In genomic region chr3:179073816-179074215, GRCh38 we compare ENCODE assay signal across 20 cellular contexts. TPM values are rescaled to one million over a fixed set of nuclear protein-coding genes. Genes with fewer than 3 reads are reported as not detected.
A peak's percentile ranks its signal among the peaks of the same experiment; 100 is the strongest.
DNase-seq lines count a peak whose midpoint lies in the region; ATAC-seq, FAIRE-seq and TF ChIP-seq lines count a peak whose summit lies in the region.
"Had no signal": no experiment of that assay in that cellular context is flagged by ENCODE, and none has a peak within 500 bp of the region (broad histone marks: within the 10 kb centered on the region; RNA-seq: fewer than 3 reads in every experiment).

No MANE protein-coding gene starts in this region.

- TF ChIP-seq POLR2A in GM12891 (IDR thresholded peaks at IDR 0.05; ENCODE audit: low read depth, low read length) = no peak

- peak overlapping the region in 2 of 3 donors; percentile 48 to 69 for H3K27ac Mint-ChIP-seq in CD4-positive, CD25-positive, alpha-beta regulatory T cell
- peak overlapping the region; percentile 52 to 96 (median 82) for H3K27ac Mint-ChIP-seq in naive B cell

- FAIRE-seq in GM12891 (lab: Jason Lieb, UNC) = no peak
- FAIRE-seq: H54, HepG2 had no signal

- H3K9me3 Mint-ChIP-seq in CD4-positive, CD25-positive, alpha-beta regulatory T cell = no peaks in the 10 kb centered on the region
- H3K9me3 Mint-ChIP-seq in naive B cell = no peaks in the 10 kb centered on the region

- no peak overlapping the region for H3K4me3 ChIP-seq in CD4-positive, CD25-positive, alpha-beta regulatory T cell (ENCODE audit: low read depth, low read length)
- H3K4me3 ChIP-seq in DND-41 (ENCODE audit: low read depth in 1 of 2, low read length in 2 of 2) = no peak overlapping the region
- H3K4me3 ChIP-seq: adrenal gland, cardiac muscle cell, lower lobe of right lung, thyroid gland had no signal

- no peak overlapping the region for H3K27ac ChIP-seq in CD4-positive, CD25-positive, alpha-beta regulatory T cell (ENCODE audit: insufficient read depth, low read length, poor library complexity, severe bottlenecking)
- no peak overlapping the region for H3K27ac ChIP-seq in DND-41 (ENCODE audit: low read length)
- H3K27ac ChIP-seq: adrenal gland, cardiac muscle cell, lower lobe of right lung, thyroid gland had no signal

- H3K36me3 ChIP-seq in CD4-positive, CD25-positive, alpha-beta regulatory T cell (ENCODE audit: control insufficient read depth, insufficient read depth, low read length) = no peaks in the 10 kb centered on the region
- no peaks in the 10 kb centered on the region for H3K36me3 ChIP-seq in DND-41 (ENCODE audit: insufficient read depth, low read length)
- H3K36me3 ChIP-seq: adrenal gland, cardiac muscle cell, lower lobe of right lung, thyroid gland had no signal

- H3K4me1 Mint-ChIP-seq in CD4-positive, CD25-positive, alpha-beta regulatory T cell = peaks cover 8 to 54% (median 34%) of the 10 kb centered on the region in 4 donors
- peaks cover 38 to 54% (median 47%) of the 10 kb centered on the region in 3 donors for H3K4me1 Mint-ChIP-seq in naive B cell

- no peak for ATAC-seq in CD4-positive, CD25-positive, alpha-beta regulatory T cell (ENCODE audit: low read depth in 2 of 2)
- ATAC-seq in DND-41 (ENCODE audit: insufficient read depth, low read depth) (no peak), naive B cell (ENCODE audit: low read depth in 2 of 2) (no peak)
- ATAC-seq: HepG2; lower lobe of right lung; stimulated activated naive CD8-positive, alpha-beta T cell treated with anti-CD3 and anti-CD28 coated beads, Interleukin-15, Interleukin-2, amounts not matched to agents 100 U/mL and 50 U/mL, for 24 hours had no signal

- peaks cover 10% of the 10 kb centered on the region for H3K79me2 ChIP-seq in DND-41 (ENCODE audit: insufficient read depth, low read length)

- H3K9me3 ChIP-seq in CD4-positive, CD25-positive, alpha-beta regulatory T cell (ENCODE audit: control insufficient read depth in 2 of 2, low read length in 2 of 2) = no peaks in the 10 kb centered on the region
- no peaks in the 10 kb centered on the region for H3K9me3 ChIP-seq in DND-41 (ENCODE audit: insufficient read depth, low read length, severe bottlenecking)
- H3K9me3 ChIP-seq: adrenal gland, Caco-2, lower lobe of right lung, thyroid gland had no signal

- peak overlapping the region; percentile 4 to 99 (median 52) for H3K4me3 Mint-ChIP-seq in CD4-positive, CD25-positive, alpha-beta regulatory T cell
- H3K4me3 Mint-ChIP-seq in naive B cell = peak overlapping the region in 7 of 8 donors; percentile 19 to 97 (median 65)

- no peaks in the 10 kb centered on the region for H3K27me3 ChIP-seq in CD4-positive, CD25-positive, alpha-beta regulatory T cell (ENCODE audit: control insufficient read depth, insufficient read depth, low read length)
- no peaks in the 10 kb centered on the region for H3K27me3 ChIP-seq in DND-41 (ENCODE audit: insufficient read depth, low read length, poor library complexity)
- H3K27me3 ChIP-seq: adrenal gland, cardiac muscle cell, thyroid gland had no signal

- DNase-seq in CD4-positive, CD25-positive, alpha-beta regulatory T cell = no peak
- DNase-seq in DND-41 = no peak
- peak; percentile 22 for DNase-seq in RPMI8226
- DNase-seq in naive B cell = no peak
- no peak for DNase-seq in NCI-H774 (lab: John Stamatoyannopoulos, UW)
- DNase-seq in SK-N-DZ (ENCODE audit: low spot score) = no peak
- no peak for DNase-seq in GM12891 (ENCODE audit: insufficient read length, low spot score)
- DNase-seq: activated CD4-positive, alpha-beta T cell treated with anti-CD3 and anti-CD28 coated beads for 1 hour; adrenal gland; Caco-2; cortex of kidney; lower lobe of right lung; NCI-H1417; NCI-H524; stimulated activated CD4-positive, alpha-beta T cell treated with anti-CD3 and anti-CD28 coated beads, Interleukin-4, amount 100 ng/mL, for 1 hour; stimulated activated naive CD8-positive, alpha-beta T cell treated with anti-CD3 and anti-CD28 coated beads, Interleukin-15, Interleukin-2, amounts not matched to agents 100 U/mL and 50 U/mL, for 24 hours; thyroid gland had no signal

- peak overlapping the region; percentile 43 for H2AFZ ChIP-seq in DND-41 (ENCODE audit: low read depth, low read length)

- no peaks in the 10 kb centered on the region for H3K27me3 Mint-ChIP-seq in CD4-positive, CD25-positive, alpha-beta regulatory T cell
- no peaks in the 10 kb centered on the region for H3K27me3 Mint-ChIP-seq in naive B cell

- no peak for TF ChIP-seq CTCF in DND-41 (IDR thresholded peaks at IDR 0.05; ENCODE audit: borderline replicate concordance, extremely low read depth, low read length, poor library complexity, severe bottlenecking)

- no peak overlapping the region for H3K9ac ChIP-seq in DND-41 (ENCODE audit: low read depth, low read length)

- no peak overlapping the region for H3K4me2 ChIP-seq in DND-41 (ENCODE audit: insufficient read depth, low read length)

- H3K4me1 ChIP-seq in CD4-positive, CD25-positive, alpha-beta regulatory T cell (ENCODE audit: control insufficient read depth, insufficient read depth, low read length, poor library complexity, severe bottlenecking) = peaks cover 36% of the 10 kb centered on the region
- H3K4me1 ChIP-seq in DND-41 (ENCODE audit: insufficient read depth, low read length) = peaks cover 28% of the 10 kb centered on the region

- no peaks in the 10 kb centered on the region for H4K20me1 ChIP-seq in DND-41 (ENCODE audit: insufficient read depth, low read length)

- H3K36me3 Mint-ChIP-seq in CD4-positive, CD25-positive, alpha-beta regulatory T cell = peaks cover 3% of the 10 kb centered on the region
- no peaks in the 10 kb centered on the region for H3K36me3 Mint-ChIP-seq in naive B cell

TF ChIP-seq in GM12891, 5 proteins besides CTCF, POLR2A, EP300 and RAD21:
- TF ChIP-seq PAX5 (IDR thresholded peaks at IDR 0.05; ENCODE audit: insufficient read depth, low read length, severe bottlenecking) (no peak), POU2F2 (IDR thresholded peaks at IDR 0.05; ENCODE audit: low read depth, low read length) (no peak), POLR2AphosphoS5 (IDR thresholded peaks at IDR 0.05; ENCODE audit: low read depth, low read length) (no peak), SPI1 (IDR thresholded peaks at IDR 0.05; ENCODE audit: low read depth, low read length) (no peak), TAF1 (IDR thresholded peaks at IDR 0.05; ENCODE audit: low read depth, low read length) (no peak)

RNA-seq across cellular contexts. Expression of gene ZMAT3, which starts 2.2 kb away (rescaled TPM):
- 18.1 TPM for total RNA-seq in CD4-positive, CD25-positive, alpha-beta regulatory T cell
- polyA plus RNA-seq in CD4-positive, CD25-positive, alpha-beta regulatory T cell = 10 to 100 TPM; 10.1 to 17.6 (median 14.2) TPM
- polyA plus RNA-seq in naive B cell (ENCODE audit: low read depth in 6 of 6) = 10 to 100 TPM in 5 of 6 donors, 1 to 10 TPM in 1; 8.3 to 26.8 (median 15.3) TPM
- 2.0 and 2.4 TPM in 2 replicates for polyA plus RNA-seq in SK-N-DZ (2014; cell fraction: cytosol; rRNA removed)
- 0.91 and 1.8 TPM in 2 replicates for polyA plus RNA-seq in SK-N-DZ (2014; cell fraction: nucleus; rRNA removed)
- polyA plus RNA-seq in GM12891 (2012; ENCODE audit: low read depth, missing spikeins) = 20.9 TPM
